Comparison of ENCODE assay signal across 8 cellular contexts in genomic region chr4:112516401-112517066, GRCh38. TPM values are rescaled to one million over a fixed set of nuclear protein-coding genes. Genes with fewer than 3 reads are reported as not detected.
DNase-seq lines count a peak whose midpoint lies in the region; ATAC-seq and TF ChIP-seq lines count a peak whose summit lies in the region.

No MANE protein-coding gene starts in this region.

- TF ChIP-seq CTCF in GM06990 (IDR thresholded peaks at IDR 0.05; ENCODE audit: insufficient read depth, low read length, poor library complexity, severe bottlenecking), result no peak
- TF ChIP-seq CTCF in WERI-Rb-1 (IDR thresholded peaks at IDR 0.05; ENCODE audit: low read depth, low read length), result no peak
- no peak for TF ChIP-seq CTCF in tibial nerve (IDR thresholded peaks at IDR 0.05)

- DNase-seq in GM06990 (ENCODE audit: extremely low read depth, insufficient read length), result peak; percentile 70
- peak; percentile 47 for DNase-seq in HuH-7.5 (ENCODE audit: low spot score)
- DNase-seq in WERI-Rb-1, result peak; percentile 57
- no peak for DNase-seq in tibial nerve (ENCODE audit: low spot score in 2 of 2)
- no peak for DNase-seq in RKO (ENCODE audit: low spot score)
- DNase-seq in Kasumi-1 (lab: John Stamatoyannopoulos, UW), result no peak

- ATAC-seq in GM21360 (IDR thresholded peaks at IDR 0.05; ENCODE audit: unreplicated experiment), result peak; percentile 24

- H3K27ac ChIP-seq in WERI-Rb-1, result no peak overlapping the region
- H3K27ac ChIP-seq in iPS-20b (ENCODE audit: low read length), result no peak overlapping the region
- H3K27ac ChIP-seq in tibial nerve, result no peak overlapping the region

- TF ChIP-seq POLR2A in tibial nerve (IDR thresholded peaks at IDR 0.05), result no peak

- TF ChIP-seq EP300 in tibial nerve (IDR thresholded peaks at IDR 0.05), result peak in 1 of 2 donors; percentile 20

- peaks cover 26% of the 10 kb centered on the region for H3K4me1 ChIP-seq in iPS-20b (ENCODE audit: insufficient read depth, low read length)
- H3K4me1 ChIP-seq in tibial nerve, result peaks cover 0 to 57% (median 26%) of the 10 kb centered on the region in 4 donors

- H3K27me3 ChIP-seq in GM06990 (replicated peaks; ENCODE audit: control insufficient read depth, insufficient read depth, low read length) (no peaks in the 10 kb centered on the region), WERI-Rb-1 (ENCODE audit: insufficient read depth, low read depth, severe bottlenecking) (peaks cover 95% of the 10 kb centered on the region), iPS-20b (ENCODE audit: insufficient read depth, low read length) (peaks cover 100% of the 10 kb centered on the region), tibial nerve (peaks cover 2 to 99% of the 10 kb centered on the region in 2 donors)

- H3K4me3 ChIP-seq in GM06990 (replicated peaks; ENCODE audit: low read depth, low read length) (peak overlapping the region; percentile 79), WERI-Rb-1 (ENCODE audit: low read depth, low read length) (peak overlapping the region; percentile 45), iPS-20b (ENCODE audit: low read length) (peak overlapping the region; percentile 45; the same call in 1 of the 2 replicates), tibial nerve (peak overlapping the region in 3 of 4 donors; percentile 45 to 55 (median 49))

- H3K36me3 ChIP-seq in GM06990 (ENCODE audit: control insufficient read depth, insufficient read depth, low read length) (no peaks in the 10 kb centered on the region), WERI-Rb-1 (no peaks in the 10 kb centered on the region), iPS-20b (ENCODE audit: insufficient read depth, low read depth, low read length) (no peaks in the 10 kb centered on the region), tibial nerve (no peaks in the 10 kb centered on the region)

- H3K9me3 ChIP-seq in WERI-Rb-1 (ENCODE audit: severe bottlenecking) (no peaks in the 10 kb centered on the region), iPS-20b (ENCODE audit: insufficient read depth, low read depth, low read length) (no peaks in the 10 kb centered on the region), tibial nerve (peaks cover 0 to 11% (median 1%) of the 10 kb centered on the region in 4 donors)

- 1 to 2% methylated on average over 44 to 55 of the region's 56 CpGs for WGBS in tibial nerve, 2 donors

- no peak overlapping the region for H3K9ac ChIP-seq in iPS-20b (ENCODE audit: low read depth, low read length)

RNA-seq across cellular contexts. Expression of gene NEUROG2, which starts 0.6 kb away (rescaled TPM):
- total RNA-seq in tibial nerve, result not detected

Comparison
In these comparisons a context has a peak if more than half of its experiments do, and no peak if none do; other contexts are left out.
1. DNase-seq: peak in GM06990 (single experiment), HuH-7.5 (single experiment) and WERI-Rb-1 (single experiment); none in tibial nerve (0 of 2), RKO (single experiment) and Kasumi-1 (0 of 2).
2. Peak in every context shown above with its lines, with median percentiles within 50 percentile points of each other: H3K4me3 ChIP-seq.